In the genomic region with DNA sequence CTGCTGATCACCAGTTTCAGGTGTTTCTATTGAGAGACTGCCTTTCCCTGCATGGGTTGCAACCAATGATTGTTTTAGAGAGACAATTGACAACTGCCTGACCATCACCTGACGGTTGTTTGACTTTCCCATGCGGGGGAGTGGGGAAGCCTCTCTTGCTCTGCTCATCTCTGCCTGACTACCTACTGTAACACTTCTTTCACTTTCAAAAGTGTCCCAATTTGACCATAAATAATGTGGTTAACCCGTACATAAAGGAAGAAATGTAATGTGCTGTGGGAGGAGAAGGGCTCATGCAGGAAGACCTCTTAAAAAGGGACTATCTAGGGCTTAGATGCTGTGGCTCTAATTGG, we compare ENCODE assay signal across 17 cellular contexts.
DNase-seq lines count a peak whose midpoint lies in the region; ATAC-seq and TF ChIP-seq lines count a peak whose summit lies in the region.
"Had no signal": no experiment of that assay in that cellular context is flagged by ENCODE, and none has a peak within 500 bp of the region (broad histone marks: within the 10 kb centered on the region; RNA-seq: fewer than 3 reads in every experiment).

No MANE protein-coding gene starts in this region.

- H3K9me3 Mint-ChIP-seq in mesothelial cell of epicardium: no peaks in the 10 kb centered on the region
- H3K9me3 Mint-ChIP-seq: dendritic cell treated with granulocyte-macrophage colony-stimulating factor and Interleukin-4, amounts not matched to agents 40 ng/mL and 50 ng/mL, for 4 days; natural killer cell treated with Interleukin-12 subunit alpha and Interleukin-12 subunit beta and Interleukin-15 and Interleukin-18, amount 100 ng/mL, for 72 hours had no signal

- H3K4me3 ChIP-seq in adrenal gland (no peak overlapping the region), spleen (no peak overlapping the region)
- H3K4me3 ChIP-seq: gastroesophageal sphincter, lung had no signal

- no peak overlapping the region for H3K4me3 Mint-ChIP-seq in mesothelial cell of epicardium
- H3K4me3 Mint-ChIP-seq: dendritic cell treated with granulocyte-macrophage colony-stimulating factor and Interleukin-4, amounts not matched to agents 40 ng/mL and 50 ng/mL, for 4 days; natural killer cell treated with Interleukin-12 subunit alpha and Interleukin-12 subunit beta and Interleukin-15 and Interleukin-18, amount 100 ng/mL, for 72 hours had no signal

- H3K27me3 ChIP-seq in adrenal gland (no peaks in the 10 kb centered on the region), spleen (replicated peaks in 1 of 7) (no peaks in the 10 kb centered on the region)
- H3K27me3 ChIP-seq: brain microvascular endothelial cell, gastroesophageal sphincter had no signal

- ATAC-seq in GM18907 (IDR thresholded peaks at IDR 0.05; ENCODE audit: unreplicated experiment) (peak; percentile 38), HG02798 (IDR thresholded peaks at IDR 0.05; ENCODE audit: poor library complexity, unreplicated experiment) (peak; percentile 45), HG03159 (IDR thresholded peaks at IDR 0.05; ENCODE audit: unreplicated experiment) (no peak)
- ATAC-seq: natural killer cell treated with Interleukin-12 subunit alpha and Interleukin-12 subunit beta and Interleukin-15 and Interleukin-18, amount 100 ng/mL, for 72 hours had no signal

- TF ChIP-seq CTCF in adrenal gland (IDR thresholded peaks at IDR 0.05): no peak
- no peak for TF ChIP-seq CTCF in spleen (IDR thresholded peaks at IDR 0.05 in 8 of 11, conservative IDR thresholded peaks at IDR 0.05 in 3 of 11)
- no peak for TF ChIP-seq CTCF in mesothelial cell of epicardium (IDR thresholded peaks at IDR 0.05; ENCODE audit: unreplicated experiment)

- no peak overlapping the region for H3K27ac Mint-ChIP-seq in mesothelial cell of epicardium
- H3K27ac Mint-ChIP-seq: dendritic cell treated with granulocyte-macrophage colony-stimulating factor and Interleukin-4, amounts not matched to agents 40 ng/mL and 50 ng/mL, for 4 days; natural killer cell treated with Interleukin-12 subunit alpha and Interleukin-12 subunit beta and Interleukin-15 and Interleukin-18, amount 100 ng/mL, for 72 hours had no signal

- no peaks in the 10 kb centered on the region for H3K36me3 Mint-ChIP-seq in mesothelial cell of epicardium
- H3K36me3 Mint-ChIP-seq: natural killer cell treated with Interleukin-12 subunit alpha and Interleukin-12 subunit beta and Interleukin-15 and Interleukin-18, amount 100 ng/mL, for 72 hours had no signal

- peaks cover 4 to 13% of the 10 kb centered on the region in 2 donors for H3K4me1 ChIP-seq in adrenal gland (replicated peaks in 1 of 2)
- peaks cover 0 to 27% (median 19%) of the 10 kb centered on the region in 6 donors for H3K4me1 ChIP-seq in spleen
- H3K4me1 ChIP-seq: gastroesophageal sphincter had no signal

- intact Hi-C loops in adrenal gland (cut with DNase I) (no loop called here), spleen (cut with DNase I; ENCODE audit: low total_unique reads) (no loop called here)

- H3K9me3 ChIP-seq in adrenal gland (replicated peaks in 1 of 3): no peaks in the 10 kb centered on the region
- no peaks in the 10 kb centered on the region for H3K9me3 ChIP-seq in spleen
- H3K9me3 ChIP-seq: gastroesophageal sphincter had no signal

- no peak for TF ChIP-seq POLR2A in adrenal gland (IDR thresholded peaks at IDR 0.05)
- TF ChIP-seq POLR2A in spleen (IDR thresholded peaks at IDR 0.05): no peak

- 69 to 77% (median 73%) methylated on average over 3 of the region's 3 CpGs for WGBS in adrenal gland, 4 donors
- 50 to 59% (median 55%) methylated on average over 3 of the region's 3 CpGs for WGBS in spleen, 5 donors

- H3K27me3 Mint-ChIP-seq in mesothelial cell of epicardium (ENCODE audit: low read depth): no peaks in the 10 kb centered on the region
- H3K27me3 Mint-ChIP-seq: dendritic cell treated with granulocyte-macrophage colony-stimulating factor and Interleukin-4, amounts not matched to agents 40 ng/mL and 50 ng/mL, for 4 days had no signal

- H3K36me3 ChIP-seq in adrenal gland (replicated peaks in 1 of 2) (no peaks in the 10 kb centered on the region), spleen (no peaks in the 10 kb centered on the region)
- H3K36me3 ChIP-seq: brain microvascular endothelial cell, gastroesophageal sphincter, WERI-Rb-1 had no signal

- no peak for DNase-seq in adrenal gland
- no peak for DNase-seq in spleen
- no peak for DNase-seq in mesothelial cell of epicardium (ENCODE audit: low spot score in 2 of 2, unreplicated experiment in 2 of 2)
- no peak for DNase-seq in GOT3 (lab: John Stamatoyannopoulos, UW)
- DNase-seq: brain microvascular endothelial cell, NCI-H748 treated with DMSO at 0.1 percent for 48 hours, T-helper 1 cell, WERI-Rb-1 had no signal

- peak overlapping the region in 3 of 5 donors; percentile 4 to 54 (median 30) for H3K27ac ChIP-seq in adrenal gland
- H3K27ac ChIP-seq in spleen: peak overlapping the region in 5 of 8 donors; percentile 23 to 57 (median 31)
- H3K27ac ChIP-seq: brain microvascular endothelial cell, C4-2B, epithelial cell of prostate, gastroesophageal sphincter, WERI-Rb-1 had no signal

- H3K4me1 Mint-ChIP-seq in mesothelial cell of epicardium: peaks cover 21% of the 10 kb centered on the region
